ENCODE assay signal across 19 cellular contexts in the genomic region with DNA sequence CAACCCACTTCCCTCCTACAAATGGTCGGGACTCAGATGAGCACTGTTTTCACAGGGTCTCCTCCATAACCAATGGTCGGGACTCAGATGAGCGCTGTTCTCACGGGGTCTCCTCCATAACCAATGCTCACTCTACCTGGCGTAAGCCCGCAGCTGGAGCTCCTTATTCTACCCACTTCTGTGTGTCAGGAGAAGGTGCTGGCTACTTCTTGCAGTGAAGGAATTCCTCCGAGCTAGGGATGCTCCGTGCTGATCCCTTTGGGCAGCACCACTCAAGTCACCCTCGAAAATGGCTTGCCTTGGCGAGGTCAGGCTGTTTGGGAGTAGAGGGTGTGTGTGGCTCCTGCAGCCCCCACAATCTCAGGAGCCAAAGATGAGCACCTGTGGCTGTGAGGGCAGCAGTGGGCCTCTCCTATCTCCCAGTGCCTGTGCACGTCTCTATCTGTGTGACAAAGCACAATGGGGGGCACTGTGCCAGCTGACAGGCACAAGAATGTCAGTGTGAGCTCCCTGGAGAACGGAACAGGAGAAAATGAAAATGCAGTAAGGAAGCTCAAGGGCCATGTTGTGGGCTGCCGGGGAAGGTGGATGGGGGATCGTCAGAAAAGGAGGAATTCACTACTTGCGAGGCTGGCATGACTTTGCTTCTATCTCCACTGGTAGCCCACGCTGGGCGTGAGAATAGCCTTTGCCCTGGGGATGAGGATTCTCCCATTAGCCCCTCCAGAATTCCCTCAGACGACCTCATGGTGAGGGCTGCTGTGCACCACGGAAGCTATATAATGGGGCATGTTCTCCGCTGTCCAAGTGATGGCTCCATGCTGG. TPM values are rescaled to one million over a fixed set of nuclear protein-coding genes. Genes with fewer than 3 reads are reported as not detected.
A peak's percentile ranks its signal among the peaks of the same experiment; 100 is the strongest.
DNase-seq lines count a peak whose midpoint lies in the region; ATAC-seq, FAIRE-seq and TF ChIP-seq lines count a peak whose summit lies in the region.
"Had no signal": no experiment of that assay in that cellular context is flagged by ENCODE, and none has a peak within 500 bp of the region (broad histone marks: within the 10 kb centered on the region; RNA-seq: fewer than 3 reads in every experiment).

No MANE protein-coding gene starts in this region.

- TF ChIP-seq EP300 in H1 (IDR thresholded peaks at IDR 0.05; ENCODE audit: borderline replicate concordance in 1 of 2, low read depth in 2 of 2, low read length in 2 of 2): no peak

- H3K4me1 ChIP-seq in right atrium auricular region (no peaks in the 10 kb centered on the region), H1 (replicated peaks in 1 of 4; ENCODE audit: control insufficient read depth in 3 of 4, insufficient read depth in 4 of 4, low read length in 3 of 4) (peaks cover 0 to 13% (median 8%) of the 10 kb centered on the region in 4 experiments; a peak in 5 of 7 replicates), esophagus squamous epithelium (no peaks in the 10 kb centered on the region)
- H3K4me1 ChIP-seq: A549 had no signal

- H3K27ac ChIP-seq in right atrium auricular region: no peak overlapping the region
- H3K27ac ChIP-seq in H1 (ENCODE audit: low read depth, low read length): no peak overlapping the region
- H3K27ac ChIP-seq in esophagus squamous epithelium: no peak overlapping the region
- H3K27ac ChIP-seq: A549, C4-2B, KMS-11 had no signal

- H2BK120ac ChIP-seq in H1 (replicated peaks; ENCODE audit: low read depth, low read length): no peak overlapping the region

- H3K23ac ChIP-seq in H1 (ENCODE audit: insufficient read length): no peak overlapping the region

- no peak overlapping the region for H2AK5ac ChIP-seq in H1 (ENCODE audit: low read depth, low read length)

- no peaks in the 10 kb centered on the region for H3K9me3 ChIP-seq in right atrium auricular region
- peaks cover 4 to 8% of the 10 kb centered on the region in 2 experiments; a peak in 2 of 4 replicates for H3K9me3 ChIP-seq in H1 (ENCODE audit: insufficient read depth in 2 of 2, low read depth in 1 of 2, low read length in 1 of 2)
- no peaks in the 10 kb centered on the region for H3K9me3 ChIP-seq in esophagus squamous epithelium
- H3K9me3 ChIP-seq: A549 had no signal

- 84% methylated on average over 20 of the region's 20 CpGs; no CpG with 5 or more reads in 1 of the 2 experiments for WGBS in H1 (ENCODE audit: extremely low coverage in 1 of 2, insufficient coverage in 1 of 2, insufficient read length in 1 of 2, insufficient replicate concordance in 2 of 2, low coverage in 1 of 2, low lambda C conversion rate in 2 of 2, missing lambda C conversion rate in 1 of 2), 2 experiments
- 76 to 81% methylated on average over 16 to 19 of the region's 20 CpGs for WGBS in esophagus squamous epithelium, 2 donors

- H2BK12ac ChIP-seq in H1 (ENCODE audit: low read depth, low read length): no peak overlapping the region

- H4K20me1 ChIP-seq in H1 (replicated peaks in 1 of 2; ENCODE audit: control insufficient read depth in 1 of 2, insufficient read depth in 2 of 2, low read length in 2 of 2): no peaks in the 10 kb centered on the region

- H4K8ac ChIP-seq in H1 (ENCODE audit: extremely low read depth, insufficient read depth, low read length): no peak overlapping the region

- DNase-seq in right atrium auricular region (ENCODE audit: low spot score) (peak; percentile 44), left ventricle myocardium superior (no peak), H1 (ENCODE audit: low read depth in 1 of 2, low spot score in 2 of 2) (peak in 1 of 2 experiments; percentile 47), posterior vena cava (ENCODE audit: low spot score) (peak; percentile 57), C1 segment of cervical spinal cord (lab: John Stamatoyannopoulos, UW) (no peak), GM19239 (ENCODE audit: insufficient read length, low spot score) (no peak), UCSD-AML1 (lab: John Stamatoyannopoulos, UW; ENCODE audit: unreplicated experiment) (no peak), esophagus squamous epithelium (lab: John Stamatoyannopoulos, UW) (no peak)
- DNase-seq: HFFc6, NCI-H1048, NCI-H1694, NCI-H69, RPMI8226, SIG-M5 had no signal

- no peak for FAIRE-seq in H1 (lab: Jason Lieb, UNC)
- FAIRE-seq in GM19239 (lab: Jason Lieb, UNC): no peak
- FAIRE-seq: A549, H54 had no signal

- H2BK15ac ChIP-seq in H1 (ENCODE audit: low read length): no peak overlapping the region

- intact Hi-C loops in left ventricle myocardium superior (cut with micrococcal nuclease) (loop anchor here (10.0 kb wide), 1 partner anchor 251 kb away; no protein-coding TSS in a partner anchor), posterior vena cava (cut with DNase I) (no loop called here), esophagus squamous epithelium (cut with DNase I) (no loop called here)

- H3K4me3 ChIP-seq in right atrium auricular region (no peak overlapping the region), H1 (ENCODE audit: extremely low read depth in 1 of 4, insufficient read depth in 2 of 4, low read depth in 3 of 4, low read length in 4 of 4) (no peak overlapping the region), esophagus squamous epithelium (no peak overlapping the region)
- H3K4me3 ChIP-seq: A549 had no signal

- no peaks in the 10 kb centered on the region for H3K23me2 ChIP-seq in H1 (ENCODE audit: low read depth, low read length)

- no peak overlapping the region for H2BK20ac ChIP-seq in H1 (ENCODE audit: low read length)

- TF ChIP-seq RAD21 in H1 (IDR thresholded peaks at IDR 0.05 in 1 of 2, conservative IDR thresholded peaks at IDR 0.05 in 1 of 2; ENCODE audit: low read depth in 2 of 2, low read length in 2 of 2): no peak

- H3K56ac ChIP-seq in H1 (replicated peaks; ENCODE audit: insufficient read length, low read depth, low read length): no peak overlapping the region

- H3K79me2 ChIP-seq in H1 (ENCODE audit: control insufficient read depth in 1 of 2, insufficient read depth in 2 of 2, low read length in 2 of 2): no peaks in the 10 kb centered on the region

- no peak overlapping the region for H3K18ac ChIP-seq in H1 (ENCODE audit: extremely low read depth, low read length)

- no peak overlapping the region for H3K14ac ChIP-seq in H1 (ENCODE audit: insufficient read length)

- no peak overlapping the region for H4K5ac ChIP-seq in H1 (ENCODE audit: insufficient read length, low read depth, low read length)

- no peak for TF ChIP-seq CTCF in right atrium auricular region (IDR thresholded peaks at IDR 0.05)
- TF ChIP-seq CTCF in H1 (IDR thresholded peaks at IDR 0.05; ENCODE audit: control extremely low read depth in 1 of 3, insufficient read depth in 1 of 3, low read depth in 1 of 3, low read length in 3 of 3): no peak
- TF ChIP-seq CTCF in esophagus squamous epithelium (IDR thresholded peaks at IDR 0.05): no peak

- no peaks in the 10 kb centered on the region for H3K36me3 ChIP-seq in right atrium auricular region
- H3K36me3 ChIP-seq in H1 (ENCODE audit: control insufficient read depth in 2 of 4, insufficient read depth in 4 of 4, low read length in 3 of 4): no peaks in the 10 kb centered on the region
- no peaks in the 10 kb centered on the region for H3K36me3 ChIP-seq in esophagus squamous epithelium

- POLR2A ChIA-PET in H1 (lab: Charles Lee; ENCODE audit: partially characterized antibody): interaction anchor here (2.6 kb wide), 1 partner anchor 8 kb away, joined by 11 read pairs; no protein-coding TSS in a partner anchor

- no peak overlapping the region for H4K91ac ChIP-seq in H1 (replicated peaks; ENCODE audit: insufficient read length, low read length)

- no peak overlapping the region for H3K4ac ChIP-seq in H1 (replicated peaks; ENCODE audit: insufficient read length, low read depth, low read length)

- peak overlapping the region; percentile 8 to 20; a peak in 1 of 4 replicates for H3K4me2 ChIP-seq in H1 (ENCODE audit: insufficient read depth in 1 of 2, low read depth in 2 of 2, low read length in 2 of 2)
- H3K4me2 ChIP-seq: A549, KMS-11 had no signal

- no peaks in the 10 kb centered on the region for H3K79me1 ChIP-seq in H1 (ENCODE audit: low read depth, low read length)

- no peak overlapping the region for H2BK5ac ChIP-seq in H1 (ENCODE audit: low read depth, low read length)

- no peak for ATAC-seq in left ventricle myocardium superior

- CTCF ChIA-PET in H1 (lab: Charles Lee; ENCODE audit: partially characterized antibody): interaction anchor here (0.8 to 0.9 kb wide), 2 partner anchors 218 to 417 kb away, joined by 3 read pairs; no protein-coding TSS in a partner anchor

- no peak overlapping the region for H3K9ac ChIP-seq in H1 (replicated peaks in 1 of 4; ENCODE audit: extremely low read depth in 1 of 4, low read depth in 3 of 4, low read length in 3 of 4)
- H3K9ac ChIP-seq: KMS-11 had no signal

- no peak overlapping the region for H2AFZ ChIP-seq in H1 (ENCODE audit: low read length)

- TF ChIP-seq POLR2A in H1 (IDR thresholded peaks at IDR 0.05; ENCODE audit: control extremely low read depth in 1 of 2, low read depth in 2 of 2, low read length in 2 of 2) (no peak), esophagus squamous epithelium (IDR thresholded peaks at IDR 0.05) (no peak)

- H3K27me3 ChIP-seq in right atrium auricular region: no peaks in the 10 kb centered on the region
- peaks cover 0 to 3% (median 0%) of the 10 kb centered on the region in 4 experiments; a peak in 1 of 7 replicates for H3K27me3 ChIP-seq in H1 (replicated peaks in 1 of 4; ENCODE audit: control insufficient read depth in 3 of 4, extremely low read depth in 1 of 4, insufficient read depth in 3 of 4, low read length in 3 of 4)
- peaks cover 0 to 66% (median 0%) of the 10 kb centered on the region in 4 donors for H3K27me3 ChIP-seq in esophagus squamous epithelium

RNA-seq across cellular contexts. Expression of a gene that starts 3.9 kb away (rescaled TPM):
- total RNA-seq in right atrium auricular region: 10 to 100 TPM in 1 of 2 donors, 1 to 10 TPM in 1; 5.3 to 23.5 TPM
- 37.8 TPM for total RNA-seq in left ventricle myocardium superior
- total RNA-seq in H1 (2021; fragmentation: NEBNext Ultra II Directional; extraction: Animal tissue kit (Norgen Biotek cat#: 25700)): 0.65 and 0.89 TPM in 2 replicates
- 0.23 and 0.46 TPM in 2 replicates for polyA plus RNA-seq in H1 (2011; rRNA removed)
- 0.62 TPM for polyA plus RNA-seq in H1 (2011; cell fraction: cytosol; rRNA removed)
- polyA plus RNA-seq in H1 (2011; cell fraction: nucleus; rRNA removed): 0.97 TPM
- 0.56 to 1.2 TPM (median 0.60 TPM) in 3 of 4 replicates, not detected in the other for polyA plus RNA-seq in H1 (2012, experiment 1 of 2)
- polyA plus RNA-seq in H1 (2012, experiment 2 of 2): 0.08 TPM
- 0.73 TPM for polyA plus RNA-seq in H1 (2013, experiment 1 of 2)
- 1.3 TPM for polyA plus RNA-seq in H1 (2013, experiment 2 of 2)
- polyA minus RNA-seq in H1 (2011; rRNA and poly(A)+ RNA removed): 0.03 and 0.07 TPM in 2 replicates
- not detected for polyA minus RNA-seq in H1 (2011; cell fraction: cytosol; rRNA and poly(A)+ RNA removed)
- polyA minus RNA-seq in H1 (2011; cell fraction: nucleus; rRNA and poly(A)+ RNA removed): 0.70 TPM
- 10 to 100 TPM; 13.4 to 22.6 TPM for total RNA-seq in posterior vena cava
- 10 to 100 TPM in 1 of 4 donors, 1 to 10 TPM in 2, under 1 TPM in 1; 0.75 to 27.7 (median 4.1) TPM for total RNA-seq in esophagus squamous epithelium
- total RNA-seq: HFFc6, MCF 10A had no signal

RNA-seq across cellular contexts. Expression of a gene that starts 47.6 kb away (rescaled TPM):
- total RNA-seq in right atrium auricular region (not detected), left ventricle myocardium superior (not detected), posterior vena cava (not detected), esophagus squamous epithelium (not detected)
- total RNA-seq in H1 (2021; fragmentation: NEBNext Ultra II Directional; extraction: Animal tissue kit (Norgen Biotek cat#: 25700)): not detected in 2 replicates
- not detected in 2 replicates for polyA plus RNA-seq in H1 (2011; rRNA removed)
- not detected for polyA plus RNA-seq in H1 (2011; cell fraction: cytosol; rRNA removed)
- not detected for polyA plus RNA-seq in H1 (2011; cell fraction: nucleus; rRNA removed)
- not detected in 4 replicates for polyA plus RNA-seq in H1 (2012, experiment 1 of 2)
- polyA plus RNA-seq in H1 (2012, experiment 2 of 2): not detected
- polyA plus RNA-seq in H1 (2013, experiment 1 of 2): not detected
- not detected for polyA plus RNA-seq in H1 (2013, experiment 2 of 2)
- not detected in 2 replicates for polyA minus RNA-seq in H1 (2011; rRNA and poly(A)+ RNA removed)
- not detected for polyA minus RNA-seq in H1 (2011; cell fraction: cytosol; rRNA and poly(A)+ RNA removed)
- not detected for polyA minus RNA-seq in H1 (2011; cell fraction: nucleus; rRNA and poly(A)+ RNA removed)
- total RNA-seq: HFFc6, MCF 10A had no signal
- polyA plus RNA-seq: A549 had no signal

Comparison
In these comparisons a context has a peak if more than half of its experiments do, and no peak if none do; other contexts are left out.
1. DNase-seq: peak in right atrium auricular region (single experiment) and posterior vena cava (single experiment); none in left ventricle myocardium superior (single experiment), C1 segment of cervical spinal cord (0 of 14), GM19239 (single experiment), UCSD-AML1 (single experiment) and esophagus squamous epithelium (single experiment).